Comparison of ENCODE assay signal across 23 cellular contexts in genomic region chr7:73984481-73985205, GRCh38. TPM values are rescaled to one million over a fixed set of nuclear protein-coding genes. Genes with fewer than 3 reads are reported as not detected.
"Had no signal": no experiment of that assay in that cellular context is flagged by ENCODE, and none has a peak within 500 bp of the region (broad histone marks: within the 10 kb centered on the region; RNA-seq: fewer than 3 reads in every experiment).

No MANE protein-coding gene starts in this region.

- H3K27me3 ChIP-seq: upper lobe of left lung had no signal

- H3K9me3 ChIP-seq: left ventricle myocardium inferior, upper lobe of left lung had no signal

- H3K4me3 ChIP-seq: left ventricle myocardium inferior, upper lobe of left lung had no signal

- H3K27ac Mint-ChIP-seq: activated CD4-positive, alpha-beta T cell treated with anti-CD3 and anti-CD28 coated beads for 36 hours; activated naive CD8-positive, alpha-beta T cell treated with anti-CD3 and anti-CD28 coated beads for 36 hours; activated T-helper 2 cell treated with anti-CD3 and anti-CD28 coated beads, Interferon-gamma antibody, Interleukin-2, Interleukin-4, amounts not matched to agents 10 μg/mL and 5 μg/mL and 100 μg/mL, durations not matched to agents 14 hours and 24 hours and 36 hours; endodermal cell; WTC11 had no signal

- DNase-seq: activated CD4-positive, alpha-beta T cell treated with anti-CD3 and anti-CD28 coated beads for 36 hours; activated CD4-positive, alpha-beta T cell treated with anti-CD3 and anti-CD28 coated beads, Interleukin-2, amount 50 U/mL, for 4 hours; activated CD8-positive, alpha-beta memory T cell treated with anti-CD3 and anti-CD28 coated beads for 24 hours; activated CD8-positive, alpha-beta memory T cell treated with anti-CD3 and anti-CD28 coated beads, Interleukin-2, amount 50 U/mL, for 4 hours; activated naive CD4-positive, alpha-beta T cell treated with Interleukin-2 at 50 U/mL for 16 hours; activated naive CD8-positive, alpha-beta T cell treated with anti-CD3 and anti-CD28 coated beads for 36 hours; activated T-cell treated with anti-CD3 and anti-CD28 coated beads, Interleukin-2, amount 50 U/mL, for 4 hours; cerebellar nuclear complex; cortex of kidney; endodermal cell; kidney glomerular epithelial cell; nucleus accumbens; stimulated activated CD4-positive, alpha-beta T cell treated with anti-CD3 and anti-CD28 coated beads, Interleukin-4, amount 100 ng/mL, for 1 hour; stimulated activated naive CD4-positive, alpha-beta T cell treated with Interleukin-2 at 50 U/mL for 16 hours; T-helper 9 cell had no signal

- H3K9me3 Mint-ChIP-seq: activated naive CD8-positive, alpha-beta T cell treated with anti-CD3 and anti-CD28 coated beads for 36 hours; activated T-cell treated with anti-CD3 and anti-CD28 coated beads, Interleukin-2, amount 50 U/mL, for 4 hours; activated T-helper 2 cell treated with anti-CD3 and anti-CD28 coated beads, Interferon-gamma antibody, Interleukin-2, Interleukin-4, amounts not matched to agents 10 μg/mL and 5 μg/mL and 100 μg/mL, durations not matched to agents 14 hours and 24 hours and 36 hours; endodermal cell; nephron; WTC11 had no signal

- H3K4me3 Mint-ChIP-seq: activated CD4-positive, alpha-beta T cell treated with anti-CD3 and anti-CD28 coated beads for 36 hours; activated naive CD8-positive, alpha-beta T cell treated with anti-CD3 and anti-CD28 coated beads for 36 hours; activated T-cell treated with anti-CD3 and anti-CD28 coated beads, Interleukin-2, amount 50 U/mL, for 4 hours; endodermal cell; nephron; WTC11 had no signal

- H3K36me3 ChIP-seq: left ventricle myocardium inferior, upper lobe of left lung had no signal

- H3K4me1 Mint-ChIP-seq: activated CD4-positive, alpha-beta T cell treated with anti-CD3 and anti-CD28 coated beads for 36 hours; activated naive CD8-positive, alpha-beta T cell treated with anti-CD3 and anti-CD28 coated beads for 36 hours; WTC11 had no signal

- ATAC-seq: activated CD4-positive, alpha-beta T cell treated with anti-CD3 and anti-CD28 coated beads for 36 hours; activated T-cell treated with anti-CD3 and anti-CD28 coated beads, Interleukin-2, amount 50 U/mL, for 4 hours had no signal

- H3K36me3 Mint-ChIP-seq: activated naive CD8-positive, alpha-beta T cell treated with anti-CD3 and anti-CD28 coated beads for 36 hours; WTC11 had no signal

- H3K27me3 Mint-ChIP-seq: activated CD4-positive, alpha-beta T cell treated with anti-CD3 and anti-CD28 coated beads for 36 hours had no signal

RNA-seq across cellular contexts. Expression of gene ELN, which starts 43.3 kb away (rescaled TPM):
- total RNA-seq: activated CD4-positive, alpha-beta T cell treated with anti-CD3 and anti-CD28 coated beads for 36 hours; activated naive CD8-positive, alpha-beta T cell treated with anti-CD3 and anti-CD28 coated beads for 36 hours; activated T-helper 2 cell treated with anti-CD3 and anti-CD28 coated beads, Interferon-gamma antibody, Interleukin-2, Interleukin-4, amounts not matched to agents 10 μg/mL and 5 μg/mL and 100 μg/mL, durations not matched to agents 14 hours and 24 hours and 36 hours; mononuclear cell; SK-MEL-5; T-helper 1 cell treated with Interleukin-12 subunit alpha and Interleukin-12 subunit beta and Interleukin-4 antibody, amounts not matched to agents 30 ng/mL and 1 ng/mL, for 36 hours had no signal
